ENCODE assay signal across 1 cellular context in the genomic region with DNA sequence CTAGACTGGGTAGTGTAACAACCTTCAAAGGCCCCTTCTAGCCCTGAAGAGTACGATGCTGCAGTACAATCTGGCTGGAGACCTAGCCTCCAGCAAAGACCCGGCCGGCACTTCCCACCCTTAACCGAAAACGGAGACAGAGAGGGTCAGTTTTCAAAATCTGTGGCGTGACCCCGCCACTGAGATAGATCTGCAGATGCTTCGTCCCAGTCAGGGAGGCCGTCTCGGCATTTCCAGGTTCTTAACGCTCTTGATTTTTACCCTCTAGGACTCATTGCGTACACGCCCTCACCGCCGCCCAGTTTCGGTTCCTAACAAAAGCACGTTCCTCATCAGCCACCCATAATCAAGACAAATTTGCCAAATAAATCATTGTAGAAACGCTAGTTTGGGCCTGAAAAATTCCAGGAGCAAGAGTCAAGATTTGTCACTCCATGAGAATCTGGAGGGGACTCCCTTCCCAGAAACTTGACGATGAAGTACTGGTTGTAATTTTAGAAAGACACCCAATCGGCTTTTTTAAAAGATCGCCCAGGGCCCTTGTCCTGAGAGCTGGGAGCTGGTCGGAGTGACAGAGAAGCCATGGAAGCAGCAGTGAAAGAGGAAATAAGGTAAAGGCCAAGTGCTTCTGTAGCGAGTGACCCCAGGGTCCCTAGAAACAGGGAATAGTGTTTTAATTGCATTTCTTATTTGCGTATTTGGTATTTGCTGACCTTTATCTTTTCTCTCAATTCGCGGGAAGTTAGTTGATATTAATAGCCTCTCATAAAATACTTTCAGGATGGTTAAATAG.
TF ChIP-seq lines count a peak whose summit lies in the region.

No MANE protein-coding gene starts in this region.

TF ChIP-seq in GM23338, 12 proteins besides CTCF, POLR2A, EP300 and RAD21 (continued from another document):
- TF ChIP-seq, protein P1, sequence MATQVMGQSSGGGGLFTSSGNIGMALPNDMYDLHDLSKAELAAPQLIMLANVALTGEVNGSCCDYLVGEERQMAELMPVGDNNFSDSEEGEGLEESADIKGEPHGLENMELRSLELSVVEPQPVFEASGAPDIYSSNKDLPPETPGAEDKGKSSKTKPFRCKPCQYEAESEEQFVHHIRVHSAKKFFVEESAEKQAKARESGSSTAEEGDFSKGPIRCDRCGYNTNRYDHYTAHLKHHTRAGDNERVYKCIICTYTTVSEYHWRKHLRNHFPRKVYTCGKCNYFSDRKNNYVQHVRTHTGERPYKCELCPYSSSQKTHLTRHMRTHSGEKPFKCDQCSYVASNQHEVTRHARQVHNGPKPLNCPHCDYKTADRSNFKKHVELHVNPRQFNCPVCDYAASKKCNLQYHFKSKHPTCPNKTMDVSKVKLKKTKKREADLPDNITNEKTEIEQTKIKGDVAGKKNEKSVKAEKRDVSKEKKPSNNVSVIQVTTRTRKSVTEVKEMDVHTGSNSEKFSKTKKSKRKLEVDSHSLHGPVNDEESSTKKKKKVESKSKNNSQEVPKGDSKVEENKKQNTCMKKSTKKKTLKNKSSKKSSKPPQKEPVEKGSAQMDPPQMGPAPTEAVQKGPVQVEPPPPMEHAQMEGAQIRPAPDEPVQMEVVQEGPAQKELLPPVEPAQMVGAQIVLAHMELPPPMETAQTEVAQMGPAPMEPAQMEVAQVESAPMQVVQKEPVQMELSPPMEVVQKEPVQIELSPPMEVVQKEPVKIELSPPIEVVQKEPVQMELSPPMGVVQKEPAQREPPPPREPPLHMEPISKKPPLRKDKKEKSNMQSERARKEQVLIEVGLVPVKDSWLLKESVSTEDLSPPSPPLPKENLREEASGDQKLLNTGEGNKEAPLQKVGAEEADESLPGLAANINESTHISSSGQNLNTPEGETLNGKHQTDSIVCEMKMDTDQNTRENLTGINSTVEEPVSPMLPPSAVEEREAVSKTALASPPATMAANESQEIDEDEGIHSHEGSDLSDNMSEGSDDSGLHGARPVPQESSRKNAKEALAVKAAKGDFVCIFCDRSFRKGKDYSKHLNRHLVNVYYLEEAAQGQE (IDR thresholded peaks at IDR 0.05; ENCODE audit: unreplicated experiment) = no peak
- TF ChIP-seq NANOG (IDR thresholded peaks at IDR 0.05; ENCODE audit: borderline replicate concordance) (no peak), POLR2AphosphoS5 (IDR thresholded peaks at IDR 0.05; ENCODE audit: low read depth) (no peak), CREB1 (CRISPR knock-in tag; IDR thresholded peaks at IDR 0.05; ENCODE audit: low read depth) (no peak), EZH2phosphoT487 (IDR thresholded peaks at IDR 0.05; ENCODE audit: unreplicated experiment) (no peak), STAT1 (IDR thresholded peaks at IDR 0.05; ENCODE audit: unreplicated experiment) (no peak), JUNB (IDR thresholded peaks at IDR 0.05; ENCODE audit: unreplicated experiment) (no peak), ZNF114 (CRISPR knock-in tag; IDR thresholded peaks at IDR 0.05) (no peak)
- TF ChIP-seq, protein P2, sequence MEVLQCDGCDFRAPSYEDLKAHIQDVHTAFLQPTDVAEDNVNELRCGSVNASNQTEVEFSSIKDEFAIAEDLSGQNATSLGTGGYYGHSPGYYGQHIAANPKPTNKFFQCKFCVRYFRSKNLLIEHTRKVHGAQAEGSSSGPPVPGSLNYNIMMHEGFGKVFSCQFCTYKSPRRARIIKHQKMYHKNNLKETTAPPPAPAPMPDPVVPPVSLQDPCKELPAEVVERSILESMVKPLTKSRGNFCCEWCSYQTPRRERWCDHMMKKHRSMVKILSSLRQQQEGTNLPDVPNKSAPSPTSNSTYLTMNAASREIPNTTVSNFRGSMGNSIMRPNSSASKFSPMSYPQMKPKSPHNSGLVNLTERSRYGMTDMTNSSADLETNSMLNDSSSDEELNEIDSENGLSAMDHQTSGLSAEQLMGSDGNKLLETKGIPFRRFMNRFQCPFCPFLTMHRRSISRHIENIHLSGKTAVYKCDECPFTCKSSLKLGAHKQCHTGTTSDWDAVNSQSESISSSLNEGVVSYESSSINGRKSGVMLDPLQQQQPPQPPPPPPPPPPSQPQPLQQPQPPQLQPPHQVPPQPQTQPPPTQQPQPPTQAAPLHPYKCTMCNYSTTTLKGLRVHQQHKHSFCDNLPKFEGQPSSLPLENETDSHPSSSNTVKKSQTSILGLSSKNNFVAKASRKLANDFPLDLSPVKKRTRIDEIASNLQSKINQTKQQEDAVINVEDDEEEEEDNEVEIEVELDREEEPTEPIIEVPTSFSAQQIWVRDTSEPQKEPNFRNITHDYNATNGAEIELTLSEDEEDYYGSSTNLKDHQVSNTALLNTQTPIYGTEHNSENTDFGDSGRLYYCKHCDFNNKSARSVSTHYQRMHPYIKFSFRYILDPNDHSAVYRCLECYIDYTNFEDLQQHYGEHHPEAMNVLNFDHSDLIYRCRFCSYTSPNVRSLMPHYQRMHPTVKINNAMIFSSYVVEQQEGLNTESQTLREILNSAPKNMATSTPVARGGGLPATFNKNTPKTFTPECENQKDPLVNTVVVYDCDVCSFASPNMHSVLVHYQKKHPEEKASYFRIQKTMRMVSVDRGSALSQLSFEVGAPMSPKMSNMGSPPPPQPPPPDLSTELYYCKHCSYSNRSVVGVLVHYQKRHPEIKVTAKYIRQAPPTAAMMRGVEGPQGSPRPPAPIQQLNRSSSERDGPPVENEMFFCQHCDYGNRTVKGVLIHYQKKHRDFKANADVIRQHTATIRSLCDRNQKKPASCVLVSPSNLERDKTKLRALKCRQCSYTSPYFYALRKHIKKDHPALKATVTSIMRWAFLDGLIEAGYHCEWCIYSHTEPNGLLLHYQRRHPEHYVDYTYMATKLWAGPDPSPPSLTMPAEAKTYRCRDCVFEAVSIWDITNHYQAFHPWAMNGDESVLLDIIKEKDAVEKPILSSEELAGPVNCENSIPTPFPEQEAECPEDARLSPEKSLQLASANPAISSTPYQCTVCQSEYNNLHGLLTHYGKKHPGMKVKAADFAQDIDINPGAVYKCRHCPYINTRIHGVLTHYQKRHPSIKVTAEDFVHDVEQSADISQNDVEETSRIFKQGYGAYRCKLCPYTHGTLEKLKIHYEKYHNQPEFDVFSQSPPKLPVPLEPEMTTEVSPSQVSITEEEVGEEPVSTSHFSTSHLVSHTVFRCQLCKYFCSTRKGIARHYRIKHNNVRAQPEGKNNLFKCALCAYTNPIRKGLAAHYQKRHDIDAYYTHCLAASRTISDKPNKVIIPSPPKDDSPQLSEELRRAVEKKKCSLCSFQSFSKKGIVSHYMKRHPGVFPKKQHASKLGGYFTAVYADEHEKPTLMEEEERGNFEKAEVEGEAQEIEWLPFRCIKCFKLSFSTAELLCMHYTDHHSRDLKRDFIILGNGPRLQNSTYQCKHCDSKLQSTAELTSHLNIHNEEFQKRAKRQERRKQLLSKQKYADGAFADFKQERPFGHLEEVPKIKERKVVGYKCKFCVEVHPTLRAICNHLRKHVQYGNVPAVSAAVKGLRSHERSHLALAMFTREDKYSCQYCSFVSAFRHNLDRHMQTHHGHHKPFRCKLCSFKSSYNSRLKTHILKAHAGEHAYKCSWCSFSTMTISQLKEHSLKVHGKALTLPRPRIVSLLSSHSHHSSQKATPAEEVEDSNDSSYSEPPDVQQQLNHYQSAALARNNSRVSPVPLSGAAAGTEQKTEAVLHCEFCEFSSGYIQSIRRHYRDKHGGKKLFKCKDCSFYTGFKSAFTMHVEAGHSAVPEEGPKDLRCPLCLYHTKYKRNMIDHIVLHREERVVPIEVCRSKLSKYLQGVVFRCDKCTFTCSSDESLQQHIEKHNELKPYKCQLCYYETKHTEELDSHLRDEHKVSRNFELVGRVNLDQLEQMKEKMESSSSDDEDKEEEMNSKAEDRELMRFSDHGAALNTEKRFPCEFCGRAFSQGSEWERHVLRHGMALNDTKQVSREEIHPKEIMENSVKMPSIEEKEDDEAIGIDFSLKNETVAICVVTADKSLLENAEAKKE (CRISPR knock-in tag; IDR thresholded peaks at IDR 0.05) = no peak
- TF ChIP-seq, protein P3, sequence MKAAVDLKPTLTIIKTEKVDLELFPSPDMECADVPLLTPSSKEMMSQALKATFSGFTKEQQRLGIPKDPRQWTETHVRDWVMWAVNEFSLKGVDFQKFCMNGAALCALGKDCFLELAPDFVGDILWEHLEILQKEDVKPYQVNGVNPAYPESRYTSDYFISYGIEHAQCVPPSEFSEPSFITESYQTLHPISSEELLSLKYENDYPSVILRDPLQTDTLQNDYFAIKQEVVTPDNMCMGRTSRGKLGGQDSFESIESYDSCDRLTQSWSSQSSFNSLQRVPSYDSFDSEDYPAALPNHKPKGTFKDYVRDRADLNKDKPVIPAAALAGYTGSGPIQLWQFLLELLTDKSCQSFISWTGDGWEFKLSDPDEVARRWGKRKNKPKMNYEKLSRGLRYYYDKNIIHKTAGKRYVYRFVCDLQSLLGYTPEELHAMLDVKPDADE (IDR thresholded peaks at IDR 0.05) = no peak
